Comparison of ENCODE assay signal across 26 cellular contexts in genomic region chr12:102990419-102990818, GRCh38. TPM values are rescaled to one million over a fixed set of nuclear protein-coding genes. Genes with fewer than 3 reads are reported as not detected.
A peak's percentile ranks its signal among the peaks of the same experiment; 100 is the strongest.
DNase-seq lines count a peak whose midpoint lies in the region; ATAC-seq and TF ChIP-seq lines count a peak whose summit lies in the region.
"Had no signal": no experiment of that assay in that cellular context is flagged by ENCODE, and none has a peak within 500 bp of the region (broad histone marks: within the 10 kb centered on the region; RNA-seq: fewer than 3 reads in every experiment).

No MANE protein-coding gene starts in this region.

- intact Hi-C loops in right lobe of liver (cut with DNase I) (no loop called here), Calu3 (cut with micrococcal nuclease; ENCODE audit: unreplicated experiment) (no loop called here), Right ventricle myocardium superior (cut with DNase I) (no loop called here)

- H3K4me3 Mint-ChIP-seq in Calu3 (ENCODE audit: low read depth, unreplicated experiment) = no peak overlapping the region
- H3K4me3 Mint-ChIP-seq: activated CD4-positive, alpha-beta memory T cell treated with anti-CD3 and anti-CD28 coated beads, Interleukin-2, amount 10 ng/mL, durations not matched to agents 7 days and 5 days; activated naive CD4-positive, alpha-beta T cell treated with anti-CD3 and anti-CD28 coated beads, Interleukin-2, amount 50 U/mL, for 24 hours; activated T-cell treated with anti-CD3 and anti-CD28 coated beads, Interleukin-2, amount 50 U/mL, for 4 hours; immature natural killer cell; T-helper 1 cell treated with Interleukin-12 subunit alpha and Interleukin-12 subunit beta and Interleukin-4 antibody, amounts not matched to agents 30 μg/mL and 1 μg/mL, for 36 hours had no signal

- H3K36me3 Mint-ChIP-seq in Calu3 (ENCODE audit: insufficient read depth, unreplicated experiment) = no peaks in the 10 kb centered on the region
- H3K36me3 Mint-ChIP-seq: activated naive CD4-positive, alpha-beta T cell treated with anti-CD3 and anti-CD28 coated beads, Interleukin-2, amount 50 U/mL, for 24 hours; immature natural killer cell had no signal

- H3K4me1 Mint-ChIP-seq in Calu3 (ENCODE audit: low read depth, unreplicated experiment) = no peaks in the 10 kb centered on the region
- H3K4me1 Mint-ChIP-seq: immature natural killer cell had no signal

- no peak for TF ChIP-seq POLR2A in right lobe of liver (IDR thresholded peaks at IDR 0.05)

- peaks cover 5% of the 10 kb centered on the region for H3K9me3 Mint-ChIP-seq in Calu3 (ENCODE audit: low read depth, unreplicated experiment)
- H3K9me3 Mint-ChIP-seq: T-helper 1 cell treated with Interleukin-12 subunit alpha and Interleukin-12 subunit beta and Interleukin-4 antibody, amounts not matched to agents 30 μg/mL and 1 μg/mL, for 36 hours had no signal

- H3K27ac ChIP-seq in VCaP (no peak overlapping the region), right lobe of liver (peak overlapping the region in 1 of 3 donors; percentile 27)
- H3K27ac ChIP-seq: BLaER1 had no signal

- H3K27me3 Mint-ChIP-seq in Calu3 (ENCODE audit: unreplicated experiment) = no peaks in the 10 kb centered on the region
- H3K27me3 Mint-ChIP-seq: activated CD4-positive, alpha-beta memory T cell treated with anti-CD3 and anti-CD28 coated beads, Interleukin-2, amount 10 ng/mL, durations not matched to agents 7 days and 5 days had no signal

- BruUV-seq in Calu3 (replicated peaks; lab: Mats Ljungman, UMichigan) = no TSS peak

- no peaks in the 10 kb centered on the region for H3K27me3 ChIP-seq in right lobe of liver
- H3K27me3 ChIP-seq: BLaER1 had no signal

- ATAC-seq in right lobe of liver = peak; percentile 74 to 97 (median 96)
- ATAC-seq in HG02840 (IDR thresholded peaks at IDR 0.05; ENCODE audit: low FRiP score, unreplicated experiment) = no peak
- no peak for ATAC-seq in Right ventricle myocardium superior (ENCODE audit: poor library complexity)
- ATAC-seq: activated T-cell treated with anti-CD3 and anti-CD28 coated beads, Interleukin-2, amount 50 U/mL, for 4 hours; left ventricle myocardium superior had no signal

- peak; percentile 17 for TF ChIP-seq CTCF in GM13977 (IDR thresholded peaks at IDR 0.05; ENCODE audit: extremely low read depth, insufficient read depth, missing control alignments)
- TF ChIP-seq CTCF in VCaP (conservative IDR thresholded peaks at IDR 0.05) = peak; percentile 38
- peak; percentile 11 to 42 (median 34) for TF ChIP-seq CTCF in right lobe of liver (IDR thresholded peaks at IDR 0.05)
- no peak for TF ChIP-seq CTCF in Calu3 (IDR thresholded peaks at IDR 0.05; ENCODE audit: unreplicated experiment)

- no peaks in the 10 kb centered on the region for H3K36me3 ChIP-seq in right lobe of liver
- H3K36me3 ChIP-seq: BLaER1 had no signal

- H3K4me1 ChIP-seq in right lobe of liver = peaks cover 0 to 6% (median 0%) of the 10 kb centered on the region in 4 donors
- H3K4me1 ChIP-seq: BLaER1 had no signal

- DNase-seq in NCI-H1092 treated with DMSO at 0.1 percent for 48 hours (lab: John Stamatoyannopoulos, UW) (peak; percentile 61), NCI-H1092 (lab: John Stamatoyannopoulos, UW) (no peak), GM13977 (ENCODE audit: low spot score) (no peak), right lobe of liver (peak in 2 of 3 donors; percentile 47 to 65), Calu3 (no peak), Right ventricle myocardium superior (no peak)
- DNase-seq: 8988T; activated CD4-positive, alpha-beta memory T cell treated with anti-CD3 and anti-CD28 coated beads, Interleukin-2, amount 10 ng/mL, durations not matched to agents 7 days and 5 days; activated T-cell treated with anti-CD3 and anti-CD28 coated beads, Interleukin-2, amount 50 U/mL, for 4 hours; glutamatergic neuron; immature natural killer cell; left ventricle myocardium superior; NCI-H226; stimulated activated CD4-positive, alpha-beta T cell treated with anti-CD3 and anti-CD28 coated beads, Interleukin-4, amount 100 ng/mL, for 24 hours had no signal

- CTCF ChIA-PET in Calu3 (lab: Charles Lee) = no interaction called here

- H3K9me3 ChIP-seq in right lobe of liver = no peaks in the 10 kb centered on the region
- H3K9me3 ChIP-seq: BLaER1 had no signal

- WGBS in right lobe of liver (ENCODE audit: insufficient coverage, low coverage, low lambda C conversion rate, missing lambda C conversion rate) = 50% methylated on average over 2 of the region's 2 CpGs

- H3K27ac Mint-ChIP-seq in Calu3 (ENCODE audit: unreplicated experiment) = no peak overlapping the region
- H3K27ac Mint-ChIP-seq: activated CD4-positive, alpha-beta memory T cell treated with anti-CD3 and anti-CD28 coated beads, Interleukin-2, amount 10 ng/mL, durations not matched to agents 7 days and 5 days; activated naive CD4-positive, alpha-beta T cell treated with anti-CD3 and anti-CD28 coated beads, Interleukin-2, amount 50 U/mL, for 24 hours; immature natural killer cell; T-helper 1 cell treated with Interleukin-12 subunit alpha and Interleukin-12 subunit beta and Interleukin-4 antibody, amounts not matched to agents 30 μg/mL and 1 μg/mL, for 36 hours had no signal

- in situ Hi-C loops in GM13977 (cut with MboI; ENCODE audit: low pct_unique_long_range_greater_than_20kb, low sequenced_read_pairs, unreplicated experiment) = no loop called here

- no peak overlapping the region for H3K4me3 ChIP-seq in right lobe of liver
- H3K4me3 ChIP-seq: BLaER1, smooth muscle cell had no signal

RNA-seq across cellular contexts. Expression of gene ASCL1, which starts 32.9 kb away (rescaled TPM):
- total RNA-seq in right lobe of liver (1 to 10 TPM in 1 of 6 experiments, under 1 TPM in 5; 0.18 to 1.6 (median 0.33) TPM), Calu3 (2022) (0.15 TPM in 1 of 2 replicates, not detected in the other), Right ventricle myocardium superior (not detected)
- total RNA-seq: activated CD4-positive, alpha-beta memory T cell treated with anti-CD3 and anti-CD28 coated beads, Interleukin-2, amount 10 ng/mL, durations not matched to agents 7 days and 5 days; activated T-cell treated with anti-CD3 and anti-CD28 coated beads, Interleukin-2, amount 50 U/mL, for 4 hours; astrocyte; chondrocyte; fibroblast of lung; H4; left ventricle myocardium superior; pulmonary artery endothelial cell; smooth muscle cell; ureter had no signal

Comparison
In these comparisons a context has a peak if more than half of its experiments do, and no peak if none do; other contexts are left out.
1. DNase-seq: peak in NCI-H1092 treated with DMSO at 0.1 percent for 48 hours (single experiment) and right lobe of liver (2 of 3); none in NCI-H1092 (single experiment), GM13977 (single experiment), Calu3 (single experiment) and Right ventricle myocardium superior (single experiment).
2. ATAC-seq: peak in right lobe of liver (4 of 4); none in HG02840 (single experiment) and Right ventricle myocardium superior (single experiment).